ENCODE assay signal across 9 cellular contexts in the genomic region with DNA sequence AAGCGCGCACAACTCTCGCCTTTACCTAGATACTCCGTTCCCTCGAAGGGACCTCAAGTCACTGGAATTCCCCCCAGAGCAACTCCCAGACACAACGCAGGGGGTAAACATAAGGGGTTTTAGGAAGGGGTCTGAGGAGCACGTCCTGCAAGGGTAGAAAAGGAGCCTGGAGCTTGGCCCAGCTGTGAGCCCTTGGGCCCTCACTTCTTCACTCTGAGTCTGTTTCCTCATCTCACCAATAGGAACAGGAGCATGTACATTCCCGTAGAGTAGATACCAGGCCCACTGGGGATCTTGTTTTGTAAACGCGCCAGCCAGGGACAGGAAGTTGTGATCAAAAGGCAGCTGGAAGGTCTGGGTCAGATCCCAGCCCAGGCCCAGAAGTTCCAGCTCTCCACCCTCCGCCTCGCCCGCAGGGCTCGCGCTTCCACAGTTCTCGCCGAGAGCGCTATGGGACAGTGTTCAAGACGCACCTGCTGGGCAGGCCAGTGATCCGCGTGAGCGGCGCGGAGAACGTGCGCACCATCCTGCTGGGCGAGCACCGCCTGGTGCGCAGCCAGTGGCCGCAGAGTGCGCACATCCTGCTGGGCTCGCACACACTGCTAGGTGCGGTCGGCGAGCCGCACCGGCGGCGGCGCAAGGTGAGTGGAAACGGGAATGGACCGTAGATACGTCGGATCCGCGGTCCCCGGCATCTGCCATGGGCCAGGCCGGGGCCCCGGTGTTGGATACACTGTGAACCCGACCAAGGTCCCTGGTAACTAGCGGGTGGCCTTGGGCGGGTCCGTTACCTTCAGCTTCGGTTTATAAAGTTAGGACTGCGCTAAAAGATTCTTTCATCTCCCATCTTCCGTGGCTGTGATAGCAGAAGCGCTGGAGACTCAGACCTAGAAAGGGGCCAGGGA. TPM values are rescaled to one million over a fixed set of nuclear protein-coding genes. Genes with fewer than 3 reads are reported as not detected.
DNase-seq lines count a peak whose midpoint lies in the region; ATAC-seq lines count a peak whose summit lies in the region.
"Had no signal": no experiment of that assay in that cellular context is flagged by ENCODE, and none has a peak within 500 bp of the region (broad histone marks: within the 10 kb centered on the region; RNA-seq: fewer than 3 reads in every experiment).

No MANE protein-coding gene starts in this region.

- H3K36me3 Mint-ChIP-seq in stimulated activated naive CD8-positive, alpha-beta T cell treated with anti-CD3 and anti-CD28 coated beads, Interleukin-15, Interleukin-2, amounts not matched to agents 100 ng/mL and 50 ng/mL, for 24 hours (ENCODE audit: low read depth) = peaks cover 23% of the 10 kb centered on the region
- H3K36me3 Mint-ChIP-seq in memory B cell = peaks cover 22% of the 10 kb centered on the region

- no peak overlapping the region for H3K27ac Mint-ChIP-seq in stimulated activated naive CD8-positive, alpha-beta T cell treated with anti-CD3 and anti-CD28 coated beads, Interleukin-15, Interleukin-2, amounts not matched to agents 100 ng/mL and 50 ng/mL, for 24 hours
- no peak overlapping the region for H3K27ac Mint-ChIP-seq in memory B cell

- H3K27me3 Mint-ChIP-seq in stimulated activated naive CD8-positive, alpha-beta T cell treated with anti-CD3 and anti-CD28 coated beads, Interleukin-15, Interleukin-2, amounts not matched to agents 100 ng/mL and 50 ng/mL, for 24 hours = peaks cover 58% of the 10 kb centered on the region
- peaks cover 17% of the 10 kb centered on the region for H3K27me3 Mint-ChIP-seq in memory B cell

- no peaks in the 10 kb centered on the region for H3K9me3 Mint-ChIP-seq in stimulated activated naive CD8-positive, alpha-beta T cell treated with anti-CD3 and anti-CD28 coated beads, Interleukin-15, Interleukin-2, amounts not matched to agents 100 ng/mL and 50 ng/mL, for 24 hours
- no peaks in the 10 kb centered on the region for H3K9me3 Mint-ChIP-seq in memory B cell

- peaks cover 25% of the 10 kb centered on the region for H3K4me1 Mint-ChIP-seq in stimulated activated naive CD8-positive, alpha-beta T cell treated with anti-CD3 and anti-CD28 coated beads, Interleukin-15, Interleukin-2, amounts not matched to agents 100 ng/mL and 50 ng/mL, for 24 hours (ENCODE audit: low read depth)
- H3K4me1 Mint-ChIP-seq in memory B cell = peaks cover 16% of the 10 kb centered on the region

- ATAC-seq in stimulated activated naive CD8-positive, alpha-beta T cell treated with anti-CD3 and anti-CD28 coated beads, Interleukin-15, Interleukin-2, amounts not matched to agents 100 U/mL and 50 U/mL, for 24 hours = no peak
- ATAC-seq in memory B cell (ENCODE audit: low read depth) (peak; percentile 67), HG02610 (IDR thresholded peaks at IDR 0.05; ENCODE audit: unreplicated experiment) (no peak)

- H3K4me3 Mint-ChIP-seq in stimulated activated naive CD8-positive, alpha-beta T cell treated with anti-CD3 and anti-CD28 coated beads, Interleukin-15, Interleukin-2, amounts not matched to agents 100 ng/mL and 50 ng/mL, for 24 hours = peak overlapping the region; percentile 70
- H3K4me3 Mint-ChIP-seq in memory B cell = peak overlapping the region; percentile 82

- DNase-seq in stimulated activated naive CD8-positive, alpha-beta T cell treated with anti-CD3 and anti-CD28 coated beads, Interleukin-15, Interleukin-2, amounts not matched to agents 100 U/mL and 50 U/mL, for 24 hours = no peak
- peak; percentile 36 to 60 for DNase-seq in dermis microvascular lymphatic vessel endothelial cell (ENCODE audit: low read depth in 2 of 2)
- no peak for DNase-seq in memory B cell (ENCODE audit: low spot score in 2 of 2)
- DNase-seq in Kasumi-1 (lab: John Stamatoyannopoulos, UW) = no peak
- no peak for DNase-seq in Ammon's horn (ENCODE audit: low spot score)
- no peak for DNase-seq in activated effector memory CD4-positive, alpha-beta T cell treated with Interleukin-2 at 50 U/mL for 16 hours

RNA-seq across cellular contexts. Expression of a gene that starts 1.2 kb away (rescaled TPM):
- 0.77 and 1.5 TPM in 2 replicates for total RNA-seq in dermis microvascular lymphatic vessel endothelial cell
- total RNA-seq: RPMI7951 had no signal

RNA-seq across cellular contexts. Expression of a gene that starts 11.8 kb away (rescaled TPM):
- total RNA-seq in dermis microvascular lymphatic vessel endothelial cell = 0.63 and 0.77 TPM in 2 replicates
- total RNA-seq: RPMI7951 had no signal

Comparison
In these comparisons a context has a peak if more than half of its experiments do, and no peak if none do; other contexts are left out.
1. DNase-seq: peak in dermis microvascular lymphatic vessel endothelial cell (2 of 2); none in stimulated activated naive CD8-positive, alpha-beta T cell treated with anti-CD3 and anti-CD28 coated beads, Interleukin-15, Interleukin-2, amounts not matched to agents 100 U/mL and 50 U/mL, for 24 hours (single experiment), memory B cell (0 of 2), Kasumi-1 (0 of 2), Ammon's horn (single experiment) and activated effector memory CD4-positive, alpha-beta T cell treated with Interleukin-2 at 50 U/mL for 16 hours (single experiment).